Comparison of ENCODE assay signal across 19 cellular contexts in the genomic region with DNA sequence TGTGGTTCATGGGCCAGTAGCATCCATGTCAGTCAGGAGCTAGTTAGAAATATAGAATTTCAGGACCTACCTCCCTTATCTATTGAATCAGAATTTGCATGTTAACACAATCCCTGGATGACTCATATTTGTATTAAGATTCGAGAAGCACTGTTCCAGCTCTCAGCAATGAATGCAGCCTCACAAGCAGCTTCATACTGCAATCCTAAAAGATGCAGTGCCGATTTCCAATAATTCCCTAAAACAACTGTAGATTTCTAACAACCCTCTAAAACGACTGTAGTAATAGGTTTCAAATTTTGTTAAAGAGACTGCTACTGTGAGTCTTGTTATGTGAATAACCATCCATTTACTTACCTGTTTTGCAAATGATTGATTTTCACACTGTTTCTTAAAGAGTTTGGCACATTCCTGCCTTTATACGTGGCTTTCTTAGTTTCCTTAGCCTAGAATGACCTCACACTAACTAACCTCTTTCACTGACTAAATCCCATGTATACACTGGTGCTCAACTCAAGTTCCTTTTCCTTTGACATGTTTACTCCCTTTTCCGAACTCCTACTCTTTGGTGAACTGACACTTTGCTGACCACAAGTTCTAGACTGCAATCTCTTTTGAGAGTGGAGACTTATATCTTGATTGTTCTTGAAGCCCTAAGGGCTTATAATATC.
A peak's percentile ranks its signal among the peaks of the same experiment; 100 is the strongest.
DNase-seq lines count a peak whose midpoint lies in the region; ATAC-seq and TF ChIP-seq lines count a peak whose summit lies in the region.
"Had no signal": no experiment of that assay in that cellular context is flagged by ENCODE, and none has a peak within 500 bp of the region (broad histone marks: within the 10 kb centered on the region; RNA-seq: fewer than 3 reads in every experiment).

No MANE protein-coding gene starts in this region.

- TF ChIP-seq CTCF in fibroblast of pulmonary artery (IDR thresholded peaks at IDR 0.05; ENCODE audit: low read length, missing control alignments), result no peak

- no peak overlapping the region for H3K4me3 ChIP-seq in adipocyte (ENCODE audit: low read length)
- H3K4me3 ChIP-seq in fibroblast of pulmonary artery (replicated peaks; ENCODE audit: low read depth, low read length), result no peak overlapping the region
- H3K4me3 ChIP-seq: K562, lower lobe of right lung, neural progenitor cell had no signal

- no peak overlapping the region for H3K9ac ChIP-seq in adipocyte (ENCODE audit: low read length)
- H3K9ac ChIP-seq: neural progenitor cell had no signal

- H3K27me3 ChIP-seq in adipocyte (replicated peaks; ENCODE audit: control insufficient read depth, insufficient read depth, low read length), result no peaks in the 10 kb centered on the region
- H3K27me3 ChIP-seq: neural progenitor cell had no signal

- peak; percentile 36 for DNase-seq in A172 (ENCODE audit: low spot score)
- DNase-seq in HS-5 (ENCODE audit: low read depth), result peak; percentile 9
- peak; percentile 59 for DNase-seq in adipocyte (ENCODE audit: low read depth)
- peak; percentile 33 for DNase-seq in fibroblast of pulmonary artery (ENCODE audit: low read depth)
- DNase-seq in NCI-H2171 treated with DMSO at 0.1 percent for 48 hours (lab: John Stamatoyannopoulos, UW), result no peak
- DNase-seq in DMS153 (lab: John Stamatoyannopoulos, UW), result no peak
- DNase-seq: 8988T; activated CD4-positive, CD25-positive, alpha-beta regulatory T cell treated with anti-CD3 and anti-CD28 coated beads, Interleukin-2, amount 50 U/mL, for 72 hours; activated T-cell treated with anti-CD3 and anti-CD28 coated beads for 4 hours; CD4-positive, alpha-beta memory T cell; lower lobe of right lung; NCI-H1436 treated with DMSO at 0.1 percent for 48 hours; NCI-H510A treated with DMSO at 0.1 percent for 48 hours; RPMI8226; stimulated activated naive B cell treated with anti-CD40 and anti-IgM and Interleukin-4, amounts not matched to agents 10 μg/mL and 1 μg/mL and 100 μg/mL, for 72 hours had no signal

- H3K36me3 ChIP-seq in adipocyte (ENCODE audit: control insufficient read depth, insufficient read depth, low read length, severe bottlenecking), result no peaks in the 10 kb centered on the region
- H3K36me3 ChIP-seq: lower lobe of right lung, neural progenitor cell had no signal

- H3K9me3 ChIP-seq in adipocyte (ENCODE audit: control insufficient read depth, low read length), result no peaks in the 10 kb centered on the region
- H3K9me3 ChIP-seq: lower lobe of right lung had no signal

- ATAC-seq in GM18519 (IDR thresholded peaks at IDR 0.05; ENCODE audit: low FRiP score, unreplicated experiment), result no peak
- ATAC-seq in HG02759 (IDR thresholded peaks at IDR 0.05; ENCODE audit: unreplicated experiment), result no peak
- ATAC-seq: K562; lower lobe of right lung; stimulated activated naive B cell treated with anti-CD40 and anti-IgM and Interleukin-4, amounts not matched to agents 10 μg/mL and 1 μg/mL and 100 μg/mL, for 72 hours had no signal

- H3K4me1 ChIP-seq in adipocyte (ENCODE audit: control insufficient read depth, insufficient read depth, low read length), result peaks cover 4% of the 10 kb centered on the region
- H3K4me1 ChIP-seq: lower lobe of right lung had no signal

Comparison
In these comparisons a context has a peak if more than half of its experiments do, and no peak if none do; other contexts are left out.
1. DNase-seq: peak in A172 (single experiment), HS-5 (single experiment), adipocyte (single experiment) and fibroblast of pulmonary artery (single experiment); none in NCI-H2171 treated with DMSO at 0.1 percent for 48 hours (single experiment) and DMS153 (single experiment).